In genomic region chr22:20299736-20300136, GRCh38 we compare ENCODE assay signal across 8 cellular contexts. TPM values are rescaled to one million over a fixed set of nuclear protein-coding genes. Genes with fewer than 3 reads are reported as not detected.
DNase-seq lines count a peak whose midpoint lies in the region; ATAC-seq and TF ChIP-seq lines count a peak whose summit lies in the region.

No MANE protein-coding gene starts in this region.

- no peak overlapping the region for H3K27ac Mint-ChIP-seq in T-helper 17 cell

- H3K36me3 Mint-ChIP-seq in T-helper 17 cell (ENCODE audit: low read depth) = no peaks in the 10 kb centered on the region

- no peak overlapping the region for H3K27ac ChIP-seq in HEK293 (ENCODE audit: extremely low read depth, low read depth, low read length)

- no peaks in the 10 kb centered on the region for H3K9me3 ChIP-seq in BE2C
- H3K9me3 ChIP-seq in HEK293 (ENCODE audit: control insufficient read depth, insufficient read depth, low read depth, low read length) = no peaks in the 10 kb centered on the region
- no peaks in the 10 kb centered on the region for H3K9me3 ChIP-seq in T-helper 17 cell (ENCODE audit: control insufficient read depth, low read length, poor library complexity, severe bottlenecking)

- DNase-seq in BE2C (no peak), T-helper 17 cell (peak in 1 of 3 donors; percentile 41), fibroblast of villous mesenchyme (ENCODE audit: low read depth) (no peak), retina (peak; percentile 47)
- DNase-seq in activated effector memory CD4-positive, alpha-beta T cell treated with Interleukin-2 at 50 U/mL for 16 hours = no peak

- POLR2A ChIA-PET in HEK293 (lab: Yijun Ruan, JAX) = interaction anchor here (1.5 kb wide), 1 partner anchor 20 kb away, joined by 8 read pairs; the partner anchor contains the start of gene DGCR6L

- no peaks in the 10 kb centered on the region for H3K36me3 ChIP-seq in BE2C
- no peaks in the 10 kb centered on the region for H3K36me3 ChIP-seq in HEK293 (ENCODE audit: control insufficient read depth in 2 of 2, insufficient read depth in 1 of 2, low read length in 2 of 2)

- peak overlapping the region; percentile 83 for H3K4me3 Mint-ChIP-seq in T-helper 17 cell

- CTCF ChIA-PET in HEK293 (lab: Yijun Ruan, JAX) = interaction anchor here (1.5 kb wide), 1 partner anchor 61 kb away, joined by 4 read pairs; no protein-coding TSS in a partner anchor

- ATAC-seq in T-helper 17 cell (peak; percentile 59), HG03571 (IDR thresholded peaks at IDR 0.05; ENCODE audit: unreplicated experiment) (no peak), HG02840 (IDR thresholded peaks at IDR 0.05; ENCODE audit: low FRiP score, unreplicated experiment) (no peak)

- H3K4me1 Mint-ChIP-seq in T-helper 17 cell = peaks cover 3% of the 10 kb centered on the region

- TF ChIP-seq CTCF in BE2C (IDR thresholded peaks at IDR 0.05; ENCODE audit: low read depth, low read length) = no peak
- TF ChIP-seq CTCF in HEK293 (tag by site-specific recombination; IDR thresholded peaks at IDR 0.05) = no peak
- TF ChIP-seq CTCF in fibroblast of villous mesenchyme (IDR thresholded peaks at IDR 0.05; ENCODE audit: insufficient read depth, low read depth, low read length) = no peak

- peak overlapping the region; percentile 51 for H3K4me3 ChIP-seq in BE2C (ENCODE audit: low read depth, low read length)
- H3K4me3 ChIP-seq in HEK293 (ENCODE audit: low read depth, low read length) = peak overlapping the region; percentile 41
- H3K4me3 ChIP-seq in fibroblast of villous mesenchyme (ENCODE audit: low read depth, low read length) = peak overlapping the region; percentile 56

- no peaks in the 10 kb centered on the region for H3K27me3 Mint-ChIP-seq in T-helper 17 cell

- H3K27me3 ChIP-seq in BE2C = no peaks in the 10 kb centered on the region

- H3K4me1 ChIP-seq in BE2C (no peaks in the 10 kb centered on the region; the same call in 1 of the 2 replicates), HEK293 (ENCODE audit: control insufficient read depth, insufficient read depth, low read length) (no peaks in the 10 kb centered on the region)

TF ChIP-seq in HEK293, 187 proteins besides CTCF, POLR2A, EP300 and RAD21:
- TF ChIP-seq IKZF3 (tag by site-specific recombination; IDR thresholded peaks at IDR 0.05) (0 out of 2 replicates have a peak, but pooled peaks have one; percentile 10), ZBTB26 (tag by site-specific recombination; optimal IDR thresholded peaks at IDR 0.05) (peak; percentile 48), ZNF391 (tag by site-specific recombination; IDR thresholded peaks at IDR 0.05; ENCODE audit: borderline replicate concordance, low read depth) (no peak), ZNF561 (tag by site-specific recombination; IDR thresholded peaks at IDR 0.05; ENCODE audit: borderline replicate concordance) (0 out of 2 replicates have a peak, but pooled peaks have one; percentile 50), ZNF280C (tag by site-specific recombination; IDR thresholded peaks at IDR 0.05) (no peak), ZNF677 (tag by site-specific recombination; IDR thresholded peaks at IDR 0.05) (peak; percentile 28; the same call in 1 of the 2 replicates), ZNF175 (tag by site-specific recombination; IDR thresholded peaks at IDR 0.05) (no peak), PBX3 (CRISPR knock-in tag; IDR thresholded peaks at IDR 0.05) (peak; percentile 70; the same call in 1 of the 2 replicates), ZNF596 (tag by site-specific recombination; IDR thresholded peaks at IDR 0.05) (peak; percentile 33; the same call in 1 of the 2 replicates), ZFHX2 (tag by site-specific recombination; conservative IDR thresholded peaks at IDR 0.05) (peak; percentile 5; the same call in 1 of the 2 replicates), RBAK (tag by site-specific recombination; IDR thresholded peaks at IDR 0.05) (no peak), KLF10 (tag by site-specific recombination; IDR thresholded peaks at IDR 0.05) (peak; percentile 27; the same call in 1 of the 2 replicates)

RNA-seq across cellular contexts. Expression of gene DGCR6L, which starts 20.1 kb away (rescaled TPM):
- polyA plus RNA-seq in BE2C (2012; ENCODE audit: insufficient read depth, insufficient read length, low read depth) = 200 TPM
- total RNA-seq in T-helper 17 cell (10 to 100 TPM; 29.2 to 31.7 TPM), fibroblast of villous mesenchyme (47.1 and 63.1 TPM in 2 replicates)

RNA-seq across cellular contexts. Expression of gene RTN4R, which starts 31.6 kb away (rescaled TPM):
- 68.7 TPM for polyA plus RNA-seq in BE2C (2012; ENCODE audit: insufficient read depth, insufficient read length, low read depth)
- total RNA-seq in T-helper 17 cell (1 to 10 TPM in 1 of 2 donors, under 1 TPM in 1; 0.68 to 2.1 TPM), fibroblast of villous mesenchyme (0.97 and 1.3 TPM in 2 replicates)
